1 cellular context compared by ENCODE assay signal in genomic region chr2:164934790-164935466, GRCh38.
TF ChIP-seq lines count a peak whose summit lies in the region.

No MANE protein-coding gene starts in this region.

TF ChIP-seq in HepG2, 621 proteins besides CTCF, POLR2A, EP300 and RAD21 (continued from another document and continues in another):
- TF ChIP-seq ZBTB40 (IDR thresholded peaks at IDR 0.05) (no peak), ZBTB40 (CRISPR knock-in tag; IDR thresholded peaks at IDR 0.05) (no peak), SPEN (CRISPR knock-in tag; IDR thresholded peaks at IDR 0.05; ENCODE audit: low read depth) (no peak), SP1 (IDR thresholded peaks at IDR 0.05) (no peak), SP1 (CRISPR knock-in tag; IDR thresholded peaks at IDR 0.05) (no peak), GPN1 (CRISPR knock-in tag; IDR thresholded peaks at IDR 0.05; ENCODE audit: borderline replicate concordance) (no peak), ZFY (CRISPR knock-in tag; IDR thresholded peaks at IDR 0.05) (no peak), ZNF329 (CRISPR knock-in tag; IDR thresholded peaks at IDR 0.05; ENCODE audit: low read depth) (no peak), ZNF550 (CRISPR knock-in tag; IDR thresholded peaks at IDR 0.05; ENCODE audit: borderline replicate concordance) (no peak), ZBTB8A (CRISPR knock-in tag; IDR thresholded peaks at IDR 0.05; ENCODE audit: borderline replicate concordance, low read depth) (no peak), THAP11 (CRISPR knock-in tag; IDR thresholded peaks at IDR 0.05) (0 out of 2 replicates have a peak, but pooled peaks have one; percentile 46), ARNTL (CRISPR knock-in tag; IDR thresholded peaks at IDR 0.05) (peak; percentile 44; the same call in 1 of the 2 replicates), ZNF431 (CRISPR knock-in tag; IDR thresholded peaks at IDR 0.05; ENCODE audit: borderline replicate concordance, low read depth) (no peak; the same call in 1 of the 2 replicates), BHLHE40 (IDR thresholded peaks at IDR 0.05; ENCODE audit: low read length) (no peak), FOXK2 (IDR thresholded peaks at IDR 0.05) (peak; percentile 19; the same call in 1 of the 2 replicates), MTA3 (CRISPR knock-in tag; IDR thresholded peaks at IDR 0.05) (no peak), CREB1 (IDR thresholded peaks at IDR 0.05) (no peak), CREB1 (CRISPR knock-in tag; IDR thresholded peaks at IDR 0.05) (peak; percentile 79; the same call in 1 of the 2 replicates), REPIN1 (CRISPR knock-in tag; IDR thresholded peaks at IDR 0.05; ENCODE audit: borderline replicate concordance, low read depth) (peak; percentile 77; the same call in 1 of the 2 replicates), ZNF773 (CRISPR knock-in tag; IDR thresholded peaks at IDR 0.05; ENCODE audit: borderline replicate concordance) (no peak), ATF2 (CRISPR knock-in tag; IDR thresholded peaks at IDR 0.05) (peak; percentile 44; the same call in 1 of the 2 replicates), SRSF4 (IDR thresholded peaks at IDR 0.05; ENCODE audit: low read depth, low read length, poor library complexity, severe bottlenecking) (no peak), TEAD3 (CRISPR knock-in tag; optimal IDR thresholded peaks at IDR 0.05; ENCODE audit: borderline replicate concordance) (peak; percentile 50), TAF1 (CRISPR knock-in tag; IDR thresholded peaks at IDR 0.05) (no peak), JUN (CRISPR knock-in tag; IDR thresholded peaks at IDR 0.05) (no peak), ATF6 (CRISPR knock-in tag; conservative IDR thresholded peaks at IDR 0.05) (no peak), ZNF558 (CRISPR knock-in tag; IDR thresholded peaks at IDR 0.05; ENCODE audit: borderline replicate concordance) (peak; percentile 71; the same call in 1 of the 2 replicates), ZBED4 (CRISPR knock-in tag; IDR thresholded peaks at IDR 0.05; ENCODE audit: borderline replicate concordance) (0 out of 2 replicates have a peak, but pooled peaks have one; percentile 19), TCF12 (IDR thresholded peaks at IDR 0.05) (no peak), TCF12 (CRISPR knock-in tag; IDR thresholded peaks at IDR 0.05) (peak; percentile 95)
- TF ChIP-seq, protein P1, sequence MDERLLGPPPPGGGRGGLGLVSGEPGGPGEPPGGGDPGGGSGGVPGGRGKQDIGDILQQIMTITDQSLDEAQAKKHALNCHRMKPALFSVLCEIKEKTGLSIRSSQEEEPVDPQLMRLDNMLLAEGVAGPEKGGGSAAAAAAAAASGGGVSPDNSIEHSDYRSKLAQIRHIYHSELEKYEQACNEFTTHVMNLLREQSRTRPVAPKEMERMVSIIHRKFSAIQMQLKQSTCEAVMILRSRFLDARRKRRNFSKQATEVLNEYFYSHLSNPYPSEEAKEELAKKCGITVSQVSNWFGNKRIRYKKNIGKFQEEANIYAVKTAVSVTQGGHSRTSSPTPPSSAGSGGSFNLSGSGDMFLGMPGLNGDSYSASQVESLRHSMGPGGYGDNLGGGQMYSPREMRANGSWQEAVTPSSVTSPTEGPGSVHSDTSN (CRISPR knock-in tag; IDR thresholded peaks at IDR 0.05), result no peak
- TF ChIP-seq, protein P2, sequence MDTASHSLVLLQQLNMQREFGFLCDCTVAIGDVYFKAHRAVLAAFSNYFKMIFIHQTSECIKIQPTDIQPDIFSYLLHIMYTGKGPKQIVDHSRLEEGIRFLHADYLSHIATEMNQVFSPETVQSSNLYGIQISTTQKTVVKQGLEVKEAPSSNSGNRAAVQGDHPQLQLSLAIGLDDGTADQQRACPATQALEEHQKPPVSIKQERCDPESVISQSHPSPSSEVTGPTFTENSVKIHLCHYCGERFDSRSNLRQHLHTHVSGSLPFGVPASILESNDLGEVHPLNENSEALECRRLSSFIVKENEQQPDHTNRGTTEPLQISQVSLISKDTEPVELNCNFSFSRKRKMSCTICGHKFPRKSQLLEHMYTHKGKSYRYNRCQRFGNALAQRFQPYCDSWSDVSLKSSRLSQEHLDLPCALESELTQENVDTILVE (CRISPR knock-in tag; IDR thresholded peaks at IDR 0.05), result peak; percentile 51; the same call in 1 of the 2 replicates
- TF ChIP-seq, protein P3, sequence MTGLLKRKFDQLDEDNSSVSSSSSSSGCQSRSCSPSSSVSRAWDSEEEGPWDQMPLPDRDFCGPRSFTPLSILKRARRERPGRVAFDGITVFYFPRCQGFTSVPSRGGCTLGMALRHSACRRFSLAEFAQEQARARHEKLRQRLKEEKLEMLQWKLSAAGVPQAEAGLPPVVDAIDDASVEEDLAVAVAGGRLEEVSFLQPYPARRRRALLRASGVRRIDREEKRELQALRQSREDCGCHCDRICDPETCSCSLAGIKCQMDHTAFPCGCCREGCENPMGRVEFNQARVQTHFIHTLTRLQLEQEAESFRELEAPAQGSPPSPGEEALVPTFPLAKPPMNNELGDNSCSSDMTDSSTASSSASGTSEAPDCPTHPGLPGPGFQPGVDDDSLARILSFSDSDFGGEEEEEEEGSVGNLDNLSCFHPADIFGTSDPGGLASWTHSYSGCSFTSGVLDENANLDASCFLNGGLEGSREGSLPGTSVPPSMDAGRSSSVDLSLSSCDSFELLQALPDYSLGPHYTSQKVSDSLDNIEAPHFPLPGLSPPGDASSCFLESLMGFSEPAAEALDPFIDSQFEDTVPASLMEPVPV (CRISPR knock-in tag; IDR thresholded peaks at IDR 0.05), result 0 out of 2 replicates have a peak, but pooled peaks have one; percentile 64
- TF ChIP-seq, protein P4, sequence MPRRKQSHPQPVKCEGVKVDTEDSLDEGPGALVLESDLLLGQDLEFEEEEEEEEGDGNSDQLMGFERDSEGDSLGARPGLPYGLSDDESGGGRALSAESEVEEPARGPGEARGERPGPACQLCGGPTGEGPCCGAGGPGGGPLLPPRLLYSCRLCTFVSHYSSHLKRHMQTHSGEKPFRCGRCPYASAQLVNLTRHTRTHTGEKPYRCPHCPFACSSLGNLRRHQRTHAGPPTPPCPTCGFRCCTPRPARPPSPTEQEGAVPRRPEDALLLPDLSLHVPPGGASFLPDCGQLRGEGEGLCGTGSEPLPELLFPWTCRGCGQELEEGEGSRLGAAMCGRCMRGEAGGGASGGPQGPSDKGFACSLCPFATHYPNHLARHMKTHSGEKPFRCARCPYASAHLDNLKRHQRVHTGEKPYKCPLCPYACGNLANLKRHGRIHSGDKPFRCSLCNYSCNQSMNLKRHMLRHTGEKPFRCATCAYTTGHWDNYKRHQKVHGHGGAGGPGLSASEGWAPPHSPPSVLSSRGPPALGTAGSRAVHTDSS (CRISPR knock-in tag; conservative IDR thresholded peaks at IDR 0.05), result no peak
